In the genomic region with DNA sequence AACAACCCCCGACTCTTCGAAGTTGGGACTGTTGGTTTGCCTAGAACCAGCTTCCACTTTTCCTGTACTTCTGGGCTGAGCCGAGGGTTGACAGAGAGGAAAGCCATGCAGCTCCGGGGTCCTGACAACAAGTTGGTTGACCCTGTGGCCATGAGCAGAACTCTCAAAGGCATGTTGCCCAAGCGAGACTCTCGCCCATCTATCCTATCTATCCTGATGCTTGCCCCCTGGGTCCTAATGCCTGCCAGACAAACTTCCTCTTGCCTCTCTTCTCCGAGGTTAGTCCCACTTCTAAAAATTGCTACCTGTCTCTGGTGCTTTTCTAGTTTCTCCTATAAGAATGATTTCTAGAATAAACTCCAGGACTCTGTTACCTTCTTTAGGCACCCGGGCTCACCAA, we compare ENCODE assay signal across 3 cellular contexts. TPM values are rescaled to one million over a fixed set of nuclear protein-coding genes. Genes with fewer than 3 reads are reported as not detected.
"Had no signal": no experiment of that assay in that cellular context is flagged by ENCODE, and none has a peak within 500 bp of the region (broad histone marks: within the 10 kb centered on the region; RNA-seq: fewer than 3 reads in every experiment).

No MANE protein-coding gene starts in this region.

RNA-seq across cellular contexts. Expression of gene SELP, which starts 32.8 kb away (rescaled TPM):
- total RNA-seq: kidney epithelial cell; natural killer cell treated with Interleukin-12 subunit alpha and Interleukin-12 subunit beta and Interleukin-15 and Interleukin-18, amount 100 ng/mL, for 72 hours; smooth muscle cell had no signal
- polyA plus RNA-seq: smooth muscle cell had no signal

RNA-seq across cellular contexts. Expression of gene SELL, which starts 48.7 kb away (rescaled TPM):
- total RNA-seq: kidney epithelial cell had no signal
